1 cellular context compared by ENCODE assay signal in the genomic region with DNA sequence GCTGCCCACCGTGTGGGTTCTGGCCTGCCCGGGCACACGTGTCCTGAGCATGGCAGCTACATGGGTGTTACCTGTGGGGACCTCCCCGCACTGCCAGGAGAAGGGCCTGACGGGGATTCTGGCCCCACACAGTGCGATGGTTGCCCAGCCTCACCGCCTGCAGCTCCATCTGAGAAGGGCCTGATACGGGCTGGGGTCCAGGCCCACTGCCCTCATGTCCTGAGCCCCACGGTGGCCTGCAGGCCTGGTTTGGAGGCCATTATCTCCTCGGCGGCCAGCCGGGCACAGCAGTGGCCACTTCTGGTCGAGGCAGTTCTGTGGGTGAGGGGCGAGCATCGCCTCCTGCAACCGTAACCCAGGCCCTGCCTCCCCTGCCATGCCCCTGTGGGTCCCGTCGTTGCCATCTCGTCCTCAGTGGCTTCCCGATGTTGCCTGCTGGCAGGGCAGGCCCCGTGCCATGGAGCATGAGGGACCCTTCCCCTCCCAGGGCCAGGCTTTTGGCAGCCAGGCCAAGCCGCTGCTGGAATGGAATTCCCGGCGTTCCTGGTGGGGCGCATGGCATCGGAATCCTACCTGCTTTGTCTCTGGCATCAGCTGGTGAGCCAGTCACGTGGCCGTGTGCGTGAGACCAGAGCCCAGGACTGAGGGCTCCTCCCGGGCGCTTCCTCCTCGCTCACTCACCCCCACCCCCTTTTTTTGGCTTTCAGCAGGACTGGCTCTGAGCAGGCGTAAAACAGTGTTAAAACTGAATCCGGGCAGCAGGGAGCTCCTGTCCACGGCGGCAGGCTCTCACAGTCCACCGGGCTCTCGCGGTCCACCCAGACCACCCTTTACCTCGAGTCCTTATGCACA.
TF ChIP-seq lines count a peak whose summit lies in the region.

No MANE protein-coding gene starts in this region.

TF ChIP-seq in Ishikawa, 13 proteins besides CTCF, POLR2A, EP300 and RAD21 (continued from another document):
- TF ChIP-seq, protein P1, sequence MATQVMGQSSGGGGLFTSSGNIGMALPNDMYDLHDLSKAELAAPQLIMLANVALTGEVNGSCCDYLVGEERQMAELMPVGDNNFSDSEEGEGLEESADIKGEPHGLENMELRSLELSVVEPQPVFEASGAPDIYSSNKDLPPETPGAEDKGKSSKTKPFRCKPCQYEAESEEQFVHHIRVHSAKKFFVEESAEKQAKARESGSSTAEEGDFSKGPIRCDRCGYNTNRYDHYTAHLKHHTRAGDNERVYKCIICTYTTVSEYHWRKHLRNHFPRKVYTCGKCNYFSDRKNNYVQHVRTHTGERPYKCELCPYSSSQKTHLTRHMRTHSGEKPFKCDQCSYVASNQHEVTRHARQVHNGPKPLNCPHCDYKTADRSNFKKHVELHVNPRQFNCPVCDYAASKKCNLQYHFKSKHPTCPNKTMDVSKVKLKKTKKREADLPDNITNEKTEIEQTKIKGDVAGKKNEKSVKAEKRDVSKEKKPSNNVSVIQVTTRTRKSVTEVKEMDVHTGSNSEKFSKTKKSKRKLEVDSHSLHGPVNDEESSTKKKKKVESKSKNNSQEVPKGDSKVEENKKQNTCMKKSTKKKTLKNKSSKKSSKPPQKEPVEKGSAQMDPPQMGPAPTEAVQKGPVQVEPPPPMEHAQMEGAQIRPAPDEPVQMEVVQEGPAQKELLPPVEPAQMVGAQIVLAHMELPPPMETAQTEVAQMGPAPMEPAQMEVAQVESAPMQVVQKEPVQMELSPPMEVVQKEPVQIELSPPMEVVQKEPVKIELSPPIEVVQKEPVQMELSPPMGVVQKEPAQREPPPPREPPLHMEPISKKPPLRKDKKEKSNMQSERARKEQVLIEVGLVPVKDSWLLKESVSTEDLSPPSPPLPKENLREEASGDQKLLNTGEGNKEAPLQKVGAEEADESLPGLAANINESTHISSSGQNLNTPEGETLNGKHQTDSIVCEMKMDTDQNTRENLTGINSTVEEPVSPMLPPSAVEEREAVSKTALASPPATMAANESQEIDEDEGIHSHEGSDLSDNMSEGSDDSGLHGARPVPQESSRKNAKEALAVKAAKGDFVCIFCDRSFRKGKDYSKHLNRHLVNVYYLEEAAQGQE (IDR thresholded peaks at IDR 0.05; ENCODE audit: low read depth), result no peak
- TF ChIP-seq, protein P2, sequence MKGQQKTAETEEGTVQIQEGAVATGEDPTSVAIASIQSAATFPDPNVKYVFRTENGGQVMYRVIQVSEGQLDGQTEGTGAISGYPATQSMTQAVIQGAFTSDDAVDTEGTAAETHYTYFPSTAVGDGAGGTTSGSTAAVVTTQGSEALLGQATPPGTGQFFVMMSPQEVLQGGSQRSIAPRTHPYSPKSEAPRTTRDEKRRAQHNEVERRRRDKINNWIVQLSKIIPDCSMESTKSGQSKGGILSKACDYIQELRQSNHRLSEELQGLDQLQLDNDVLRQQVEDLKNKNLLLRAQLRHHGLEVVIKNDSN (IDR thresholded peaks at IDR 0.05), result peak; percentile 96
- no peak; the same call in 1 of the 2 replicates for TF ChIP-seq YY1 (IDR thresholded peaks at IDR 0.05; ENCODE audit: low read depth)
- TF ChIP-seq CEBPB (IDR thresholded peaks at IDR 0.05), result no peak
